In genomic region chr15:75625542-75626347, GRCh38 we compare ENCODE assay signal across 8 cellular contexts. TPM values are rescaled to one million over a fixed set of nuclear protein-coding genes. Genes with fewer than 3 reads are reported as not detected.
DNase-seq lines count a peak whose midpoint lies in the region; ATAC-seq and TF ChIP-seq lines count a peak whose summit lies in the region.

Gene SNUPN (minus strand): TSS chr15:75625725. CDS start chr15:75621051, 4,674 bp downstream.

- peak; percentile 78 for ATAC-seq in GM21619 (IDR thresholded peaks at IDR 0.05; ENCODE audit: unreplicated experiment)
- peak; percentile 92 for ATAC-seq in activated T-cell treated with anti-CD3 and anti-CD28 coated beads, Interleukin-2, amount 50 U/mL, for 72 hours (replicated peaks in 1 of 2)

- peak; percentile 93 for DNase-seq in DMS114 treated with DMSO at 0.1 percent for 48 hours (lab: John Stamatoyannopoulos, UW; ENCODE audit: unreplicated experiment)
- DNase-seq in KG1 (lab: John Stamatoyannopoulos, UW) = peak; percentile 91
- DNase-seq in RKO (ENCODE audit: low spot score) = peak; percentile 94
- peak; percentile 93 to 94 for DNase-seq in activated T-cell treated with anti-CD3 and anti-CD28 coated beads, Interleukin-2, amount 50 U/mL, for 72 hours
- peak; percentile 98 for DNase-seq in esophagus muscularis mucosa (ENCODE audit: extremely low spot score)
- peak; percentile 86 to 91 for DNase-seq in stimulated activated CD8-positive, alpha-beta memory T cell treated with anti-CD3 and anti-CD28 coated beads, Interleukin-7, amount 100 ng/mL, for 4 hours (ENCODE audit: low read depth in 2 of 2)

- H3K4me3 ChIP-seq in esophagus muscularis mucosa (peak within 1 kb of the TSS; percentile 79 to 95 (median 92)), muscle layer of duodenum (ENCODE audit: low read depth in 1 of 2, low read length in 2 of 2) (peak within 1 kb of the TSS; percentile 79 to 87)

- TF ChIP-seq CTCF in esophagus muscularis mucosa (IDR thresholded peaks at IDR 0.05) = peak in 1 of 3 experiments; percentile 20

- peaks cover 2 to 4% of the 10 kb centered on the region in 2 donors for H3K36me3 Mint-ChIP-seq in activated T-cell treated with anti-CD3 and anti-CD28 coated beads, Interleukin-2, amount 50 U/mL, for 72 hours (ENCODE audit: insufficient read depth in 2 of 2)

- H3K27me3 Mint-ChIP-seq in activated T-cell treated with anti-CD3 and anti-CD28 coated beads, Interleukin-2, amount 50 U/mL, for 72 hours (ENCODE audit: low read depth) = no peaks in the 10 kb centered on the region

- TF ChIP-seq EP300 in esophagus muscularis mucosa (IDR thresholded peaks at IDR 0.05) = no peak

- no peak for TF ChIP-seq POLR2A in esophagus muscularis mucosa (IDR thresholded peaks at IDR 0.05; ENCODE audit: low read depth)

- H3K9me3 Mint-ChIP-seq in activated T-cell treated with anti-CD3 and anti-CD28 coated beads, Interleukin-2, amount 50 U/mL, for 72 hours = no peaks in the 10 kb centered on the region

- H3K36me3 ChIP-seq in esophagus muscularis mucosa (peaks cover 0 to 3% (median under 1%) of the 10 kb centered on the region in 4 donors), muscle layer of duodenum (ENCODE audit: control insufficient read depth in 1 of 2, insufficient read depth in 2 of 2, low read length in 2 of 2) (peaks cover 0 to 6% of the 10 kb centered on the region in 2 donors)

- whole genome bisulfite sequencing in esophagus muscularis mucosa = 3% methylated on average over 16 of the region's 47 CpGs

- H3K4me3 Mint-ChIP-seq in activated T-cell treated with anti-CD3 and anti-CD28 coated beads, Interleukin-2, amount 50 U/mL, for 72 hours = peak within 1 kb of the TSS; percentile 94 to 98

- H3K4me1 Mint-ChIP-seq in activated T-cell treated with anti-CD3 and anti-CD28 coated beads, Interleukin-2, amount 50 U/mL, for 72 hours (ENCODE audit: low read depth) = peaks cover 51% of the 10 kb centered on the region

- H3K27me3 ChIP-seq in esophagus muscularis mucosa = no peaks in the 10 kb centered on the region
- no peaks in the 10 kb centered on the region for H3K27me3 ChIP-seq in muscle layer of duodenum (ENCODE audit: low read depth, low read length)

- H3K4me1 ChIP-seq in esophagus muscularis mucosa (peaks cover 15 to 40% (median 25%) of the 10 kb centered on the region in 4 donors), muscle layer of duodenum (ENCODE audit: control insufficient read depth in 1 of 2, insufficient read depth in 2 of 2, low read length in 2 of 2) (peaks cover 4 to 6% of the 10 kb centered on the region in 2 donors)

- intact Hi-C loops in esophagus muscularis mucosa (cut with DNase I) = loop anchor here (5.0 to 10.0 kb wide), 2 partner anchors 168 to 179 kb away; no protein-coding TSS in a partner anchor

- H3K27ac Mint-ChIP-seq in activated T-cell treated with anti-CD3 and anti-CD28 coated beads, Interleukin-2, amount 50 U/mL, for 72 hours = peak within 1 kb of the TSS; percentile 95

- H3K9me3 ChIP-seq in esophagus muscularis mucosa = no peaks in the 10 kb centered on the region
- H3K9me3 ChIP-seq in muscle layer of duodenum (ENCODE audit: control insufficient read depth in 1 of 2, low read length in 2 of 2) = no peaks in the 10 kb centered on the region

- H3K27ac ChIP-seq in esophagus muscularis mucosa (replicated peaks in 1 of 4) = peak within 1 kb of the TSS; percentile 91 to 96 (median 96)
- peak within 1 kb of the TSS; percentile 95 for H3K27ac ChIP-seq in muscle layer of duodenum (ENCODE audit: low read length)

RNA-seq across cellular contexts. Expression of gene SNUPN, which starts in this region (rescaled TPM):
- 10 to 100 TPM; 22.4 to 26.2 TPM for total RNA-seq in activated T-cell treated with anti-CD3 and anti-CD28 coated beads, Interleukin-2, amount 50 U/mL, for 72 hours
- total RNA-seq in esophagus muscularis mucosa = 10 to 100 TPM; 16.6 to 23.4 (median 18.8) TPM

Comparison
In these comparisons a context has a peak if more than half of its experiments do, and no peak if none do; other contexts are left out.
1. Peak in every context shown above with its lines: DNase-seq, ATAC-seq, H3K4me3 ChIP-seq and H3K27ac ChIP-seq.